Comparison of ENCODE assay signal across 12 cellular contexts in the genomic region with DNA sequence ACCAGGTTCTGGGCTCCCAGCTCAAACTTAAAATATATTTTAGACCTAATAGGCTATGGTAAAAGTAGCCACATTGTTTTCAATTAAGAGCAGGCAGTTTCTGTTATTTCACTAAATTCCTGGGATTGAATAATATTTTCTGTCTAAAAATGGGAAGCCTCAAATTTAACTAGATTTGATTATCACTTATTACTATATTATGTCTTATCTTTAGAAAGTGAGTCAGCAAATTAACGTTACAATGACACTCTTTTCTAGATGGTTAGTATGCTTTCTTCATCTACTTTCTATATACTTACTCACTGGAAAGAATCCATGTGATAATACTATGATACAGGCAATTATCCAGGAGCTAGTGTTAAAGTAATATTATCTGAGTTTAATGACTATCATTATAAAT. TPM values are rescaled to one million over a fixed set of nuclear protein-coding genes. Genes with fewer than 3 reads are reported as not detected.
A peak's percentile ranks its signal among the peaks of the same experiment; 100 is the strongest.
DNase-seq lines count a peak whose midpoint lies in the region; ATAC-seq and FAIRE-seq lines count a peak whose summit lies in the region.
"Had no signal": no experiment of that assay in that cellular context is flagged by ENCODE, and none has a peak within 500 bp of the region (broad histone marks: within the 10 kb centered on the region; RNA-seq: fewer than 3 reads in every experiment).

No MANE protein-coding gene starts in this region.

- H3K9me3 Mint-ChIP-seq in activated naive CD4-positive, alpha-beta T cell treated with anti-CD3 and anti-CD28 coated beads, Interleukin-2, amount 50 U/mL, for 24 hours: no peaks in the 10 kb centered on the region
- no peaks in the 10 kb centered on the region for H3K9me3 Mint-ChIP-seq in activated naive CD4-positive, alpha-beta T cell treated with anti-CD3 and anti-CD28 coated beads, Interleukin-2, amount 50 U/mL, for 72 hours
- no peaks in the 10 kb centered on the region for H3K9me3 Mint-ChIP-seq in activated naive CD8-positive, alpha-beta T cell (ENCODE audit: low read depth)
- H3K9me3 Mint-ChIP-seq in stimulated activated effector memory CD8-positive, alpha-beta T cell treated with anti-CD3 and anti-CD28 coated beads, Interleukin-12 subunit alpha, Interleukin-12 subunit beta, amount 100 ng/mL, for 72 hours: no peaks in the 10 kb centered on the region
- H3K9me3 Mint-ChIP-seq: CD4-positive, CD25-positive, alpha-beta regulatory T cell; IgD-negative memory B cell had no signal

- H3K27me3 Mint-ChIP-seq in activated naive CD4-positive, alpha-beta T cell treated with anti-CD3 and anti-CD28 coated beads, Interleukin-2, amount 50 U/mL, for 24 hours: no peaks in the 10 kb centered on the region
- no peaks in the 10 kb centered on the region for H3K27me3 Mint-ChIP-seq in activated naive CD8-positive, alpha-beta T cell
- H3K27me3 Mint-ChIP-seq: CD4-positive, CD25-positive, alpha-beta regulatory T cell; IgD-negative memory B cell had no signal

- peaks cover 20% of the 10 kb centered on the region for H3K36me3 Mint-ChIP-seq in activated naive CD4-positive, alpha-beta T cell treated with anti-CD3 and anti-CD28 coated beads, Interleukin-2, amount 50 U/mL, for 24 hours
- peaks cover 15 to 28% of the 10 kb centered on the region in 2 donors for H3K36me3 Mint-ChIP-seq in activated naive CD4-positive, alpha-beta T cell treated with anti-CD3 and anti-CD28 coated beads, Interleukin-2, amount 50 U/mL, for 72 hours
- peaks cover 18% of the 10 kb centered on the region for H3K36me3 Mint-ChIP-seq in activated naive CD8-positive, alpha-beta T cell
- H3K36me3 Mint-ChIP-seq in stimulated activated effector memory CD8-positive, alpha-beta T cell treated with anti-CD3 and anti-CD28 coated beads, Interleukin-12 subunit alpha, Interleukin-12 subunit beta, amount 100 ng/mL, for 72 hours: peaks cover 100% of the 10 kb centered on the region

- H3K4me1 Mint-ChIP-seq in activated naive CD4-positive, alpha-beta T cell treated with anti-CD3 and anti-CD28 coated beads, Interleukin-2, amount 50 U/mL, for 24 hours: peaks cover 10% of the 10 kb centered on the region
- H3K4me1 Mint-ChIP-seq in activated naive CD8-positive, alpha-beta T cell (ENCODE audit: low read depth): peaks cover 6% of the 10 kb centered on the region
- H3K4me1 Mint-ChIP-seq in stimulated activated effector memory CD8-positive, alpha-beta T cell treated with anti-CD3 and anti-CD28 coated beads, Interleukin-12 subunit alpha, Interleukin-12 subunit beta, amount 100 ng/mL, for 72 hours: peaks cover 12% of the 10 kb centered on the region

- DNase-seq in activated naive CD4-positive, alpha-beta T cell treated with anti-CD3 and anti-CD28 coated beads, Interleukin-2, amount 50 U/mL, for 72 hours (ENCODE audit: low spot score in 2 of 2): no peak
- no peak for DNase-seq in GM18507 (ENCODE audit: extremely low spot score, insufficient read length, low read depth)
- no peak for DNase-seq in stimulated activated effector memory CD8-positive, alpha-beta T cell treated with anti-CD3 and anti-CD28 coated beads, Interleukin-12 subunit alpha, Interleukin-12 subunit beta, amount 100 ng/mL, for 72 hours (ENCODE audit: low spot score in 2 of 2)
- DNase-seq in germinal center (ENCODE audit: low spot score): no peak
- DNase-seq: Calu3; CD4-positive, CD25-positive, alpha-beta regulatory T cell; DMS 273 treated with DMSO at 0.1 percent for 48 hours had no signal

- H3K4me3 Mint-ChIP-seq in activated naive CD4-positive, alpha-beta T cell treated with anti-CD3 and anti-CD28 coated beads, Interleukin-2, amount 50 U/mL, for 24 hours: no peak overlapping the region
- H3K4me3 Mint-ChIP-seq in activated naive CD8-positive, alpha-beta T cell: no peak overlapping the region
- H3K4me3 Mint-ChIP-seq in stimulated activated effector memory CD8-positive, alpha-beta T cell treated with anti-CD3 and anti-CD28 coated beads, Interleukin-12 subunit alpha, Interleukin-12 subunit beta, amount 100 ng/mL, for 72 hours: no peak overlapping the region
- H3K4me3 Mint-ChIP-seq: CD4-positive, CD25-positive, alpha-beta regulatory T cell; IgD-negative memory B cell had no signal

- H3K27ac Mint-ChIP-seq in activated naive CD4-positive, alpha-beta T cell treated with anti-CD3 and anti-CD28 coated beads, Interleukin-2, amount 50 U/mL, for 24 hours: peak overlapping the region; percentile 46
- peak overlapping the region in 1 of 2 donors; percentile 22 for H3K27ac Mint-ChIP-seq in activated naive CD4-positive, alpha-beta T cell treated with anti-CD3 and anti-CD28 coated beads, Interleukin-2, amount 50 U/mL, for 72 hours
- peak overlapping the region; percentile 34 for H3K27ac Mint-ChIP-seq in activated naive CD8-positive, alpha-beta T cell
- peak overlapping the region; percentile 54 for H3K27ac Mint-ChIP-seq in stimulated activated effector memory CD8-positive, alpha-beta T cell treated with anti-CD3 and anti-CD28 coated beads, Interleukin-12 subunit alpha, Interleukin-12 subunit beta, amount 100 ng/mL, for 72 hours

- FAIRE-seq in GM18507 (lab: Jason Lieb, UNC): peak; percentile 33

- no peak for ATAC-seq in activated naive CD4-positive, alpha-beta T cell treated with anti-CD3 and anti-CD28 coated beads, Interleukin-2, amount 50 U/mL, for 72 hours
- ATAC-seq in stimulated activated effector memory CD8-positive, alpha-beta T cell treated with anti-CD3 and anti-CD28 coated beads, Interleukin-12 subunit alpha, Interleukin-12 subunit beta, amount 100 ng/mL, for 72 hours: no peak
- ATAC-seq in HG02759 (IDR thresholded peaks at IDR 0.05; ENCODE audit: unreplicated experiment): no peak
- ATAC-seq: HCT116 had no signal

RNA-seq across cellular contexts. Expression of a gene that starts 27.5 kb away (rescaled TPM):
- 10 to 100 TPM; 48.5 to 95.1 TPM for total RNA-seq in activated naive CD4-positive, alpha-beta T cell treated with anti-CD3 and anti-CD28 coated beads, Interleukin-2, amount 50 U/mL, for 72 hours
